ENCODE assay signal across 29 cellular contexts in the genomic region with DNA sequence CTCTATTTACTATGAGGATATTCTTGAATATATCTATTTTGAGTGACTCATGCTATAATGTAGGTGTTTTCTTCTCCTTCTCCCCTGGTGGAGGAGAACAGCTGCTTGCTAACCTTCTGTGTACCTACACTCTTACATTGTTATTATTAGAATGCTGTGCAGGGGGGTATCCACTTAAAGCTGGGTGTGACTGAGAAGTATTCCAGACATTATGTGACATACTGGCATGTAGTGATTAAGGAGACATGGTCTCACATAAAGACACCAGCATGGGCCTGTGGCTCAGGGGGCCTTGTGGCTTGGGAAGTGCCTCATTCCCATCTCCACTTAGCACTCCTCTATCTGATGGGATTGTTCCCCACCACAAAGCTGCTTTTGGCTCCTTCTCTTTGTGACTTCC.
DNase-seq lines count a peak whose midpoint lies in the region; ATAC-seq and TF ChIP-seq lines count a peak whose summit lies in the region.
"Had no signal": no experiment of that assay in that cellular context is flagged by ENCODE, and none has a peak within 500 bp of the region (broad histone marks: within the 10 kb centered on the region; RNA-seq: fewer than 3 reads in every experiment).

No MANE protein-coding gene starts in this region.

- H3K4me1 ChIP-seq in HEK293 (ENCODE audit: control insufficient read depth, insufficient read depth, low read length) (peaks cover 5% of the 10 kb centered on the region), cardiac muscle cell (ENCODE audit: low read depth) (peaks cover 50% of the 10 kb centered on the region), trophoblast cell (ENCODE audit: control insufficient read depth in 1 of 2, insufficient read depth in 2 of 2, low read length in 2 of 2) (peaks cover 5 to 18% of the 10 kb centered on the region in 2 experiments), A673 (ENCODE audit: insufficient read depth, low read length, poor library complexity, severe bottlenecking) (no peaks in the 10 kb centered on the region)
- H3K4me1 ChIP-seq: BLaER1 treated with 17β-estradiol and CSF1 and Interleukin-3, amounts not matched to agents 10 nM and 100 nM had no signal

- H4K91ac ChIP-seq in trophoblast cell (ENCODE audit: low read depth, low read length): no peak overlapping the region

- no peak overlapping the region for H2AK5ac ChIP-seq in trophoblast cell (ENCODE audit: low read length)

- intact Hi-C loops in A673 (cut with micrococcal nuclease; ENCODE audit: unreplicated experiment): no loop called here

- peaks cover 3% of the 10 kb centered on the region for H3K79me1 ChIP-seq in trophoblast cell (ENCODE audit: low read length)

- H3K27me3 ChIP-seq in cardiac muscle cell (no peaks in the 10 kb centered on the region), trophoblast cell (ENCODE audit: insufficient read depth, low read length) (no peaks in the 10 kb centered on the region), A673 (replicated peaks; ENCODE audit: insufficient read depth, low read depth, low read length, poor library complexity) (no peaks in the 10 kb centered on the region)
- H3K27me3 ChIP-seq: BLaER1 treated with 17β-estradiol and CSF1 and Interleukin-3, amounts not matched to agents 10 nM and 100 nM; dorsolateral prefrontal cortex; esophagus muscularis mucosa; transverse colon had no signal

- no peak overlapping the region for H4K8ac ChIP-seq in trophoblast cell (ENCODE audit: low read depth, low read length)

- BruUV-seq in A673 (replicated peaks; lab: Mats Ljungman, UMichigan): no TSS peak

- TF ChIP-seq CTCF in HEK293 (tag by site-specific recombination; IDR thresholded peaks at IDR 0.05): no peak
- no peak for TF ChIP-seq CTCF in cardiac muscle cell (IDR thresholded peaks at IDR 0.05; ENCODE audit: low read depth, low read length)
- TF ChIP-seq CTCF in A673 (conservative IDR thresholded peaks at IDR 0.05; ENCODE audit: low read depth, low read length): no peak

- H2BK5ac ChIP-seq in trophoblast cell (ENCODE audit: low read depth, low read length, poor library complexity): no peak overlapping the region

- no peak overlapping the region for H3K27ac ChIP-seq in HEK293 (ENCODE audit: extremely low read depth, low read depth, low read length)
- H3K27ac ChIP-seq in cardiac muscle cell: peak overlapping the region; percentile 99
- H3K27ac ChIP-seq in trophoblast cell (ENCODE audit: low read depth, low read length): no peak overlapping the region
- no peak overlapping the region for H3K27ac ChIP-seq in A673 (ENCODE audit: low read depth, low read length, poor library complexity, severe bottlenecking)
- H3K27ac ChIP-seq: BLaER1 treated with 17β-estradiol and CSF1 and Interleukin-3, amounts not matched to agents 10 nM and 100 nM; dorsolateral prefrontal cortex; parathyroid adenoma; SK-N-MC; transverse colon had no signal

- H3K4ac ChIP-seq in trophoblast cell (ENCODE audit: low read depth, low read length): no peak overlapping the region

- DNase-seq in NCI-H2171 (lab: John Stamatoyannopoulos, UW) (peak; percentile 44), cardiac muscle cell (ENCODE audit: low read depth in 1 of 2, low spot score in 1 of 2) (peak in 1 of 2 donors; percentile 90), trophoblast cell (peak; percentile 48 to 68), A673 (ENCODE audit: low spot score) (no peak)
- DNase-seq: activated CD4-positive, alpha-beta T cell treated with anti-CD3 and anti-CD28 coated beads, Interleukin-2, amount 10 ng/mL, durations not matched to agents 24 days and 14 days; amniotic stem cell; DMS79; dorsolateral prefrontal cortex; foreskin fibroblast; HFFc6; kidney glomerular epithelial cell; mesendoderm; NCI-H1092; NCI-H2029 treated with DMSO at 0.1 percent for 48 hours; NCI-H446; OCI-M1; stimulated activated CD4-positive, alpha-beta T cell treated with anti-CD3 and anti-CD28 coated beads, Interleukin-4, amount 100 ng/mL, for 1 hour; T-helper 1 cell; transverse colon had no signal

- ATAC-seq in HG03469 (IDR thresholded peaks at IDR 0.05; ENCODE audit: unreplicated experiment) (no peak), GM21528 (IDR thresholded peaks at IDR 0.05; ENCODE audit: low FRiP score, unreplicated experiment) (no peak), GM18505 (IDR thresholded peaks at IDR 0.05; ENCODE audit: unreplicated experiment) (no peak)
- ATAC-seq: GM23338, WTC11 had no signal

- no peak overlapping the region for H2AFZ ChIP-seq in trophoblast cell (ENCODE audit: insufficient read depth, low read length, poor library complexity)
- H2AFZ ChIP-seq: GM23338, parathyroid adenoma had no signal

- H3K4me2 ChIP-seq in trophoblast cell (ENCODE audit: low read length): no peak overlapping the region
- H3K4me2 ChIP-seq: BLaER1 treated with 17β-estradiol and CSF1 and Interleukin-3, amounts not matched to agents 10 nM and 100 nM; GM23338 had no signal

- H3K9ac ChIP-seq in trophoblast cell (ENCODE audit: low read length): no peak overlapping the region
- H3K9ac ChIP-seq: BLaER1 treated with 17β-estradiol and CSF1 and Interleukin-3, amounts not matched to agents 10 nM and 100 nM; parathyroid adenoma had no signal

- CTCF ChIA-PET in HEK293 (lab: Yijun Ruan, JAX): interaction anchor here (0.7 kb wide), 1 partner anchor 172 kb away, joined by 3 read pairs; no protein-coding TSS in a partner anchor
- CTCF ChIA-PET in A673 (lab: Charles Lee): no interaction called here

- POLR2A ChIA-PET in HEK293 (lab: Yijun Ruan, JAX) (interaction anchor here (0.6 kb wide), 1 partner anchor 475 kb away, joined by 3 read pairs; no protein-coding TSS in a partner anchor), A673 (lab: Charles Lee; ENCODE audit: low non-redundant PET) (no interaction called here)

- H3K36me3 ChIP-seq in HEK293 (ENCODE audit: control insufficient read depth in 2 of 2, insufficient read depth in 1 of 2, low read length in 2 of 2) (no peaks in the 10 kb centered on the region), cardiac muscle cell (no peaks in the 10 kb centered on the region), trophoblast cell (ENCODE audit: control insufficient read depth in 1 of 2, insufficient read depth in 2 of 2, low read length in 2 of 2) (no peaks in the 10 kb centered on the region), A673 (ENCODE audit: insufficient read depth, low read length, poor library complexity, severe bottlenecking) (no peaks in the 10 kb centered on the region)
- H3K36me3 ChIP-seq: BLaER1 treated with 17β-estradiol and CSF1 and Interleukin-3, amounts not matched to agents 10 nM and 100 nM; esophagus muscularis mucosa; transverse colon had no signal

- no peak overlapping the region for H3K23ac ChIP-seq in trophoblast cell (ENCODE audit: low read length)

- no peak overlapping the region for H3K14ac ChIP-seq in trophoblast cell (ENCODE audit: low read length)

- H3K79me2 ChIP-seq in trophoblast cell (ENCODE audit: control insufficient read depth, insufficient read depth, low read length, poor library complexity): no peaks in the 10 kb centered on the region
- H3K79me2 ChIP-seq: parathyroid adenoma had no signal

- no peak overlapping the region for H2BK120ac ChIP-seq in trophoblast cell (ENCODE audit: insufficient read depth, low read length, poor library complexity)

- no peak overlapping the region for H2BK12ac ChIP-seq in trophoblast cell (ENCODE audit: low read length)

- no peak overlapping the region for H3K18ac ChIP-seq in trophoblast cell (ENCODE audit: low read length)

- TF ChIP-seq POLR2A in GM18505 (IDR thresholded peaks at IDR 0.05; ENCODE audit: borderline replicate concordance, extremely low read depth, insufficient read depth, insufficient read length): no peak

- no peaks in the 10 kb centered on the region for H3K9me3 ChIP-seq in HEK293 (ENCODE audit: control insufficient read depth, insufficient read depth, low read depth, low read length)
- no peaks in the 10 kb centered on the region for H3K9me3 ChIP-seq in cardiac muscle cell (ENCODE audit: low read depth)
- peaks cover 2% of the 10 kb centered on the region for H3K9me3 ChIP-seq in trophoblast cell (ENCODE audit: insufficient read depth, low read depth, low read length)
- H3K9me3 ChIP-seq in A673 (ENCODE audit: low read depth, low read length, poor library complexity, severe bottlenecking): peaks cover 3% of the 10 kb centered on the region
- H3K9me3 ChIP-seq: esophagus muscularis mucosa, transverse colon had no signal

- H3K4me3 ChIP-seq in HEK293 (ENCODE audit: low read depth, low read length) (no peak overlapping the region), cardiac muscle cell (no peak overlapping the region), trophoblast cell (ENCODE audit: low read depth, low read length) (no peak overlapping the region), A673 (ENCODE audit: low read depth, low read length, poor library complexity, severe bottlenecking) (no peak overlapping the region)
- H3K4me3 ChIP-seq: BLaER1 treated with 17β-estradiol and CSF1 and Interleukin-3, amounts not matched to agents 10 nM and 100 nM; dorsolateral prefrontal cortex; esophagus muscularis mucosa; GM23338; SK-N-MC; transverse colon had no signal

- H4K12ac ChIP-seq in trophoblast cell (ENCODE audit: low read depth, low read length): no peak overlapping the region

TF ChIP-seq in HEK293, 187 proteins besides CTCF, POLR2A, EP300 and RAD21:
- TF ChIP-seq ZFHX2 (tag by site-specific recombination; conservative IDR thresholded peaks at IDR 0.05) (no peak), GLIS1 (tag by site-specific recombination; IDR thresholded peaks at IDR 0.05) (peak; percentile 44; the same call in 1 of the 2 replicates)
TF ChIP-seq in HEK293: peak in this region for 1.
